ENCODE assay signal across 8 cellular contexts in genomic region chr22:20494978-20495860, GRCh38. TPM values are rescaled to one million over a fixed set of nuclear protein-coding genes. Genes with fewer than 3 reads are reported as not detected.
DNase-seq lines count a peak whose midpoint lies in the region; ATAC-seq, FAIRE-seq and TF ChIP-seq lines count a peak whose summit lies in the region.

Gene KLHL22 (minus strand): TSS chr22:20495795. CDS start chr22:20489211, 6,584 bp downstream.

- peak within 1 kb of the TSS; percentile 79 to 97 for H3K9ac ChIP-seq in K562 (ENCODE audit: insufficient read depth in 1 of 2, low read depth in 2 of 2, low read length in 2 of 2)

- H3K4me2 ChIP-seq in K562 (ENCODE audit: insufficient read depth, low read length), result peak within 1 kb of the TSS; percentile 96

- peak; percentile 33 for DNase-seq in Ammon's horn (ENCODE audit: low spot score)
- peak; percentile 90 for DNase-seq in OCI-M1 (lab: John Stamatoyannopoulos, UW)
- peak in 3 of 4 experiments; percentile 95 to 100 (median 100) for DNase-seq in K562 (ENCODE audit: extremely low read depth in 1 of 4, low spot score in 3 of 4)
- DNase-seq in iPS DF 6.9 (ENCODE audit: low read depth, low spot score), result no peak
- no peak for DNase-seq in renal cortical epithelial cell (ENCODE audit: low read depth)
- no peak for DNase-seq in globus pallidus (ENCODE audit: low spot score)

- CTCF ChIA-PET in K562 (lab: Yijun Ruan, JAX; ENCODE audit: low intra/inter-chr PET ratio), result interaction anchor here (0.7 to 3.2 kb wide), 7 partner anchors 31 to 210 kb away, joined by 3 to 59 read pairs (median 5); no protein-coding TSS in a partner anchor

- H3K36me3 ChIP-seq in K562 (ENCODE audit: control insufficient read depth, insufficient read depth, low read length) (no peaks in the 10 kb centered on the region), iPS DF 6.9 (ENCODE audit: control insufficient read depth, insufficient read depth, low read length) (no peaks in the 10 kb centered on the region)

- peaks cover 7% of the 10 kb centered on the region for H3K9me1 ChIP-seq in K562 (ENCODE audit: control insufficient read depth, insufficient read depth, low read length)

- 6% methylated on average over 108 of the region's 108 CpGs for WGBS in K562 (ENCODE audit: insufficient coverage, low coverage, missing lambda C conversion rate)
- no CpG with 5 or more reads among the region's 108 CpGs for WGBS in iPS DF 6.9 (ENCODE audit: insufficient coverage, insufficient read length)

- peaks cover 29% of the 10 kb centered on the region for H3K79me2 ChIP-seq in K562 (ENCODE audit: control insufficient read depth, insufficient read depth, low read length)

- no peak for TF ChIP-seq POLR2A in K562 (conservative IDR thresholded peaks at IDR 0.05)

- ATAC-seq in GM18520 (IDR thresholded peaks at IDR 0.05; ENCODE audit: unreplicated experiment) (peak; percentile 23), HG03025 (IDR thresholded peaks at IDR 0.05; ENCODE audit: low FRiP score, unreplicated experiment) (peak; percentile 36), K562 (peak; percentile 46)

- FAIRE-seq in K562 (lab: Jason Lieb, UNC), result no peak

- no TSS peak for BruUV-seq in K562 (replicated peaks; lab: Mats Ljungman, UMichigan)

- H3K27ac ChIP-seq in K562 (ENCODE audit: extremely low read depth, low read depth, low read length), result peak within 1 kb of the TSS; percentile 81
- H3K27ac ChIP-seq in iPS DF 6.9 (ENCODE audit: low read length), result no peak within 1 kb of the TSS

- H3K4me3 ChIP-seq in K562 (peak within 1 kb of the TSS; percentile 46), iPS DF 6.9 (ENCODE audit: low read length) (peak within 1 kb of the TSS; percentile 83; the same call in 1 of the 2 replicates)

- no peaks in the 10 kb centered on the region for H3K9me3 ChIP-seq in K562 (replicated peaks; ENCODE audit: control insufficient read depth, insufficient read depth, low read depth, low read length)
- H3K9me3 ChIP-seq in iPS DF 6.9 (ENCODE audit: control insufficient read depth, insufficient read depth, low read length), result no peaks in the 10 kb centered on the region

- TF ChIP-seq RAD21 in K562 (CRISPR knock-in tag; conservative IDR thresholded peaks at IDR 0.05 in 1 of 2, IDR thresholded peaks at IDR 0.05 in 1 of 2), result peak in 1 of 2 experiments; percentile 27; a peak in 2 of 4 replicates

- peaks cover 36% of the 10 kb centered on the region for H4K20me1 ChIP-seq in K562 (replicated peaks; ENCODE audit: control insufficient read depth, insufficient read depth, low read length)

- POLR2A ChIA-PET in K562 (lab: Yijun Ruan, JAX), result interaction anchor here (0.5 to 6.2 kb wide), 11 partner anchors 9 to 1353 kb away, joined by 3 to 74 read pairs (median 4); partner anchors contain the start of gene MED15

- peak in 2 of 3 experiments; percentile 1 to 24; a peak in 1 of 6 replicates for TF ChIP-seq CTCF in K562 (IDR thresholded peaks at IDR 0.05 in 2 of 3, conservative IDR thresholded peaks at IDR 0.05 in 1 of 3; ENCODE audit: insufficient read depth in 2 of 3, low read depth in 1 of 3, low read length in 3 of 3)

- intact Hi-C loops in K562 (cut with micrococcal nuclease), result no loop called here

- H3K27me3 ChIP-seq in K562 (ENCODE audit: control insufficient read depth in 2 of 2, insufficient read depth in 2 of 2, low read length in 2 of 2) (no peaks in the 10 kb centered on the region; a peak in 1 of 5 replicates), iPS DF 6.9 (ENCODE audit: control insufficient read depth, insufficient read depth, low read length) (peaks cover 4% of the 10 kb centered on the region; the same call in 1 of the 2 replicates)

- H2AFZ ChIP-seq in K562 (ENCODE audit: low read depth, low read length), result peak within 1 kb of the TSS; percentile 98

- no peak for TF ChIP-seq EP300 in K562 (IDR thresholded peaks at IDR 0.05; ENCODE audit: low read length)

- peaks cover 15 to 40% of the 10 kb centered on the region in 2 experiments for H3K4me1 ChIP-seq in K562 (replicated peaks in 1 of 2; ENCODE audit: control insufficient read depth in 2 of 2, insufficient read depth in 2 of 2, low read length in 2 of 2)
- no peaks in the 10 kb centered on the region; the same call in 1 of the 2 replicates for H3K4me1 ChIP-seq in iPS DF 6.9 (ENCODE audit: control insufficient read depth, insufficient read depth, low read length)

- in situ Hi-C loops in K562 (cut with MboI), result no loop called here

TF ChIP-seq in K562, 482 proteins besides CTCF, POLR2A, EP300 and RAD21 (continues in another document):
- TF ChIP-seq ZNF23 (CRISPR knock-in tag; IDR thresholded peaks at IDR 0.05) (no peak), ETV6 (IDR thresholded peaks at IDR 0.05; ENCODE audit: borderline replicate concordance in 1 of 2, low read depth in 2 of 2, low read length in 1 of 2) (peak in 1 of 2 experiments; percentile 7; a peak in 1 of 4 replicates), ETV6 (CRISPR knock-in tag; IDR thresholded peaks at IDR 0.05; ENCODE audit: borderline replicate concordance) (no peak), ZFPM2 (CRISPR knock-in tag; IDR thresholded peaks at IDR 0.05) (0 out of 2 replicates have a peak, but pooled peaks have one; percentile 36), HMGXB4 (CRISPR knock-in tag; IDR thresholded peaks at IDR 0.05) (peak; percentile 64; the same call in 1 of the 2 replicates), CHD1 (IDR thresholded peaks at IDR 0.05; ENCODE audit: low read length) (peak; percentile 99), KDM5B (IDR thresholded peaks at IDR 0.05; ENCODE audit: insufficient replicate concordance, low read depth, low read length) (peak; percentile 91), ZNF583 (CRISPR knock-in tag; IDR thresholded peaks at IDR 0.05) (peak; percentile 87), HCFC1 (IDR thresholded peaks at IDR 0.05; ENCODE audit: low read depth, low read length) (peak; percentile 19; the same call in 1 of the 2 replicates), SRSF7 (optimal IDR thresholded peaks at IDR 0.05; ENCODE audit: low read depth, low read length) (peak; percentile 13), ZNF764 (CRISPR knock-in tag; IDR thresholded peaks at IDR 0.05; ENCODE audit: low read depth) (no peak; the same call in 1 of the 2 replicates), NEUROD1 (IDR thresholded peaks at IDR 0.05; ENCODE audit: borderline replicate concordance, low read depth, low read length, partially characterized antibody) (peak; percentile 14)
- TF ChIP-seq, protein P1, sequence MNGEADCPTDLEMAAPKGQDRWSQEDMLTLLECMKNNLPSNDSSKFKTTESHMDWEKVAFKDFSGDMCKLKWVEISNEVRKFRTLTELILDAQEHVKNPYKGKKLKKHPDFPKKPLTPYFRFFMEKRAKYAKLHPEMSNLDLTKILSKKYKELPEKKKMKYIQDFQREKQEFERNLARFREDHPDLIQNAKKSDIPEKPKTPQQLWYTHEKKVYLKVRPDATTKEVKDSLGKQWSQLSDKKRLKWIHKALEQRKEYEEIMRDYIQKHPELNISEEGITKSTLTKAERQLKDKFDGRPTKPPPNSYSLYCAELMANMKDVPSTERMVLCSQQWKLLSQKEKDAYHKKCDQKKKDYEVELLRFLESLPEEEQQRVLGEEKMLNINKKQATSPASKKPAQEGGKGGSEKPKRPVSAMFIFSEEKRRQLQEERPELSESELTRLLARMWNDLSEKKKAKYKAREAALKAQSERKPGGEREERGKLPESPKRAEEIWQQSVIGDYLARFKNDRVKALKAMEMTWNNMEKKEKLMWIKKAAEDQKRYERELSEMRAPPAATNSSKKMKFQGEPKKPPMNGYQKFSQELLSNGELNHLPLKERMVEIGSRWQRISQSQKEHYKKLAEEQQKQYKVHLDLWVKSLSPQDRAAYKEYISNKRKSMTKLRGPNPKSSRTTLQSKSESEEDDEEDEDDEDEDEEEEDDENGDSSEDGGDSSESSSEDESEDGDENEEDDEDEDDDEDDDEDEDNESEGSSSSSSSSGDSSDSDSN (IDR thresholded peaks at IDR 0.05; ENCODE audit: borderline replicate concordance in 1 of 2, low read depth in 2 of 2, low read length in 2 of 2), result peak; percentile 17 to 76; a peak in 2 of 4 replicates

RNA-seq across cellular contexts. Expression of gene KLHL22, which starts in this region (rescaled TPM):
- 116 and 152 TPM in 2 replicates for total RNA-seq in K562 (2011; cell fraction: chromatin; rRNA removed; ENCODE audit: low replicate concordance)
- 68.5 and 75.0 TPM in 2 replicates for total RNA-seq in K562 (2011; cell fraction: nucleolus; rRNA removed)
- total RNA-seq in K562 (2011; cell fraction: nucleoplasm; rRNA removed), result 88.1 and 101 TPM in 2 replicates
- total RNA-seq in K562 (2014; rRNA removed) (15.1 and 15.6 TPM in 2 replicates), K562 (2014; rRNA removed; fragmentation: Illumina TruSeq; extraction: Trizol) (13.5 and 15.3 TPM in 2 replicates), K562 (2015; rRNA removed; fragmentation: Illumina TruSeq; extraction: Trizol) (15.2 and 15.7 TPM in 2 replicates), K562 (2021) (20.1 and 21.1 TPM in 2 replicates), renal cortical epithelial cell (18.9 and 25.5 TPM in 2 replicates)
- polyA plus RNA-seq in K562 (2011; rRNA removed) (25.6 and 43.0 TPM in 2 replicates), K562 (2014; fragmentation: Illumina TruSeq; extraction: Trizol) (15.4 and 16.5 TPM in 2 replicates), K562 (2014; fragmentation: Nextera tagmentation; extraction: Ambion mirVana) (1 to 10 TPM; 1.3 to 1.8 TPM), K562 (2014; rRNA removed) (15.8 and 18.6 TPM in 2 replicates)
- polyA plus RNA-seq in K562 (2011; cell fraction: cytosol; rRNA removed), result 24.5 and 36.2 TPM in 2 replicates
- 73.7 and 92.5 TPM in 2 replicates for polyA plus RNA-seq in K562 (2011; cell fraction: nucleus; rRNA removed)
- polyA plus RNA-seq in K562 (2012), result 15.0 and 42.6 TPM in 2 replicates
- 24.1 and 42.3 TPM in 2 replicates for polyA minus RNA-seq in K562 (2011; rRNA and poly(A)+ RNA removed)
- polyA minus RNA-seq in K562 (2011; cell fraction: cytosol; rRNA and poly(A)+ RNA removed), result 13.4 and 21.4 TPM in 2 replicates
- polyA minus RNA-seq in K562 (2011; cell fraction: nucleus; rRNA and poly(A)+ RNA removed), result 36.2 and 65.9 TPM in 2 replicates

Comparison
In these comparisons a context has a peak if more than half of its experiments do, and no peak if none do; other contexts are left out.
1. DNase-seq: peak in Ammon's horn (single experiment), OCI-M1 (single experiment) and K562 (3 of 4); none in iPS DF 6.9 (single experiment), renal cortical epithelial cell (single experiment) and globus pallidus (single experiment).
2. Peak in every context shown above with its lines, with median percentiles within 50 percentile points of each other: ATAC-seq.